ENCODE assay signal across 22 cellular contexts in genomic region chr11:68835328-68835727, GRCh38. TPM values are rescaled to one million over a fixed set of nuclear protein-coding genes. Genes with fewer than 3 reads are reported as not detected.
A peak's percentile ranks its signal among the peaks of the same experiment; 100 is the strongest.
DNase-seq lines count a peak whose midpoint lies in the region; ATAC-seq, FAIRE-seq and TF ChIP-seq lines count a peak whose summit lies in the region.
"Had no signal": no experiment of that assay in that cellular context is flagged by ENCODE, and none has a peak within 500 bp of the region (broad histone marks: within the 10 kb centered on the region; RNA-seq: fewer than 3 reads in every experiment).

No MANE protein-coding gene starts in this region.

- peaks cover 5% of the 10 kb centered on the region for H3K36me3 ChIP-seq in CD8-positive, alpha-beta memory T cell (ENCODE audit: insufficient read depth, low read length)
- H3K36me3 ChIP-seq in colonic mucosa (no peaks in the 10 kb centered on the region), muscle layer of colon (ENCODE audit: insufficient read depth, low read length) (peaks cover 10% of the 10 kb centered on the region), stomach smooth muscle (ENCODE audit: control insufficient read depth in 2 of 2, insufficient read depth in 2 of 2, low read length in 2 of 2) (peaks cover 3% of the 10 kb centered on the region in 2 donors)
- H3K36me3 ChIP-seq: ovary, tibial nerve had no signal

- H3K9ac ChIP-seq in colonic mucosa (ENCODE audit: low read depth in 2 of 2, low read length in 2 of 2), result peak overlapping the region in 1 of 2 donors; percentile 99
- H3K9ac ChIP-seq in muscle layer of colon (ENCODE audit: low read length), result no peak overlapping the region
- H3K9ac ChIP-seq in stomach smooth muscle (ENCODE audit: low read length in 2 of 2), result no peak overlapping the region

- H3K27ac ChIP-seq in CD8-positive, alpha-beta memory T cell (ENCODE audit: low read depth, low read length), result no peak overlapping the region
- H3K27ac ChIP-seq in colonic mucosa (peak overlapping the region; percentile 72), muscle layer of colon (ENCODE audit: low read depth, low read length) (peak overlapping the region; percentile 3), stomach smooth muscle (ENCODE audit: low read length) (peak overlapping the region; percentile 41)
- H3K27ac ChIP-seq: ovary had no signal

- CTCF ChIA-PET in CD8-positive, alpha-beta memory T cell (lab: Charles Lee), result interaction anchor here (1.6 kb wide), 1 partner anchor 20 kb away, joined by 3 read pairs; no protein-coding TSS in a partner anchor

- no peak overlapping the region for H3K4me3 Mint-ChIP-seq in CD8-positive, alpha-beta memory T cell
- H3K4me3 Mint-ChIP-seq: dendritic cell treated with granulocyte-macrophage colony-stimulating factor and Interleukin-4, amounts not matched to agents 40 ng/mL and 50 ng/mL, for 4 days; stimulated activated naive CD8-positive, alpha-beta T cell treated with anti-CD3 and anti-CD28 coated beads, Interleukin-15, Interleukin-2, amounts not matched to agents 100 ng/mL and 50 ng/mL, for 24 hours had no signal

- ATAC-seq in SK-N-SH treated with all-trans-retinoic acid at 6 μM for 48 hours, result no peak
- ATAC-seq: Panc1 had no signal

- intact Hi-C loops in colonic mucosa (cut with DNase I), result no loop called here

- no peak for FAIRE-seq in GM19239 (lab: Jason Lieb, UNC)
- FAIRE-seq: keratinocyte, TTC549 had no signal

- no peak overlapping the region for H3K4me3 ChIP-seq in CD8-positive, alpha-beta memory T cell (ENCODE audit: low read length)
- H3K4me3 ChIP-seq in colonic mucosa (no peak overlapping the region), muscle layer of colon (ENCODE audit: low read depth in 1 of 2, low read length in 2 of 2) (no peak overlapping the region), stomach smooth muscle (ENCODE audit: low read length in 2 of 2) (no peak overlapping the region)
- H3K4me3 ChIP-seq: ovary, tibial nerve had no signal

- POLR2A ChIA-PET in CD8-positive, alpha-beta memory T cell (lab: Charles Lee), result no interaction called here

- no peaks in the 10 kb centered on the region for H3K27me3 ChIP-seq in CD8-positive, alpha-beta memory T cell (ENCODE audit: insufficient read depth, low read length, poor library complexity, severe bottlenecking)
- H3K27me3 ChIP-seq in colonic mucosa (no peaks in the 10 kb centered on the region), muscle layer of colon (ENCODE audit: control insufficient read depth in 1 of 2, insufficient read depth in 2 of 2, low read length in 2 of 2) (no peaks in the 10 kb centered on the region), stomach smooth muscle (ENCODE audit: control insufficient read depth in 1 of 2, insufficient read depth in 2 of 2, low read length in 2 of 2) (no peaks in the 10 kb centered on the region)
- H3K27me3 ChIP-seq: ovary, tibial nerve had no signal

- peak overlapping the region; percentile 23 to 86 (median 69) for H3K27ac Mint-ChIP-seq in CD8-positive, alpha-beta memory T cell
- H3K27ac Mint-ChIP-seq: dendritic cell treated with granulocyte-macrophage colony-stimulating factor and Interleukin-4, amounts not matched to agents 40 ng/mL and 50 ng/mL, for 4 days; stimulated activated naive CD8-positive, alpha-beta T cell treated with anti-CD3 and anti-CD28 coated beads, Interleukin-15, Interleukin-2, amounts not matched to agents 100 ng/mL and 50 ng/mL, for 24 hours had no signal

- no peak for TF ChIP-seq CTCF in colonic mucosa (IDR thresholded peaks at IDR 0.05)

- H3K36me3 Mint-ChIP-seq in CD8-positive, alpha-beta memory T cell, result peaks cover 0 to 16% (median 6%) of the 10 kb centered on the region in 3 donors

- no peaks in the 10 kb centered on the region for H3K9me3 ChIP-seq in CD8-positive, alpha-beta memory T cell (ENCODE audit: low read length)
- H3K9me3 ChIP-seq in colonic mucosa (no peaks in the 10 kb centered on the region), muscle layer of colon (ENCODE audit: low read length) (no peaks in the 10 kb centered on the region), stomach smooth muscle (ENCODE audit: control insufficient read depth in 2 of 2, low read length in 2 of 2) (no peaks in the 10 kb centered on the region)
- H3K9me3 ChIP-seq: ovary, tibial nerve had no signal

- peaks cover 44 to 81% (median 64%) of the 10 kb centered on the region in 3 donors for H3K4me1 Mint-ChIP-seq in CD8-positive, alpha-beta memory T cell

- no peak for DNase-seq in CD8-positive, alpha-beta memory T cell
- DNase-seq in colonic mucosa (peak; percentile 59), GM19239 (ENCODE audit: insufficient read length, low spot score) (no peak), NCI-H226 (no peak)
- DNase-seq: activated gamma-delta T cell treated with Interleukin-2 at 50 U/mL for 16 hours; amniotic stem cell; DND-41; KG1; NCI-H1436 treated with DMSO at 0.1 percent for 48 hours; NCI-H2107; NCI-H510A treated with DMSO at 0.1 percent for 48 hours; NK-92 treated with Interleukin-12 subunit alpha and Interleukin-12 subunit beta, amount 100 ng/mL, for 24 hours; ovary had no signal

- no peaks in the 10 kb centered on the region for H3K27me3 Mint-ChIP-seq in CD8-positive, alpha-beta memory T cell
- H3K27me3 Mint-ChIP-seq: dendritic cell treated with granulocyte-macrophage colony-stimulating factor and Interleukin-4, amounts not matched to agents 40 ng/mL and 50 ng/mL, for 4 days; stimulated activated naive CD8-positive, alpha-beta T cell treated with anti-CD3 and anti-CD28 coated beads, Interleukin-15, Interleukin-2, amounts not matched to agents 100 ng/mL and 50 ng/mL, for 24 hours had no signal

- peaks cover 49% of the 10 kb centered on the region for H3K4me1 ChIP-seq in CD8-positive, alpha-beta memory T cell (ENCODE audit: insufficient read depth, low read length)
- H3K4me1 ChIP-seq in colonic mucosa (peaks cover 33% of the 10 kb centered on the region), muscle layer of colon (ENCODE audit: insufficient read depth, low read length) (peaks cover 87% of the 10 kb centered on the region), stomach smooth muscle (ENCODE audit: control insufficient read depth, insufficient read depth, low read length) (peaks cover 82% of the 10 kb centered on the region)

- H3K9me3 Mint-ChIP-seq in CD8-positive, alpha-beta memory T cell, result no peaks in the 10 kb centered on the region
- H3K9me3 Mint-ChIP-seq: dendritic cell treated with granulocyte-macrophage colony-stimulating factor and Interleukin-4, amounts not matched to agents 40 ng/mL and 50 ng/mL, for 4 days; stimulated activated naive CD8-positive, alpha-beta T cell treated with anti-CD3 and anti-CD28 coated beads, Interleukin-15, Interleukin-2, amounts not matched to agents 100 ng/mL and 50 ng/mL, for 24 hours had no signal

TF ChIP-seq in SK-N-SH treated with all-trans-retinoic acid at 6 μM for 48 hours, 23 proteins besides CTCF, POLR2A, EP300 and RAD21:
- TF ChIP-seq SNAI2 (CRISPR knock-in tag; IDR thresholded peaks at IDR 0.05) (no peak), PPARA (CRISPR knock-in tag; IDR thresholded peaks at IDR 0.05; ENCODE audit: borderline replicate concordance) (no peak), TCF4 (CRISPR knock-in tag; IDR thresholded peaks at IDR 0.05; ENCODE audit: borderline replicate concordance) (no peak), ESRRG (CRISPR knock-in tag; IDR thresholded peaks at IDR 0.05) (no peak), ZFP3 (CRISPR knock-in tag; IDR thresholded peaks at IDR 0.05) (no peak), ZNF70 (CRISPR knock-in tag; IDR thresholded peaks at IDR 0.05) (no peak), CREB5 (CRISPR knock-in tag; IDR thresholded peaks at IDR 0.05; ENCODE audit: low read depth) (no peak), PATZ1 (CRISPR knock-in tag; IDR thresholded peaks at IDR 0.05; ENCODE audit: borderline replicate concordance) (no peak), ZNF8 (CRISPR knock-in tag; IDR thresholded peaks at IDR 0.05) (no peak), CSDC2 (CRISPR knock-in tag; IDR thresholded peaks at IDR 0.05) (no peak), OSR1 (CRISPR knock-in tag; IDR thresholded peaks at IDR 0.05) (no peak), RARB (CRISPR knock-in tag; IDR thresholded peaks at IDR 0.05) (no peak)

RNA-seq across cellular contexts. Expression of gene CPT1A, which starts 6.4 kb away (rescaled TPM):
- 10 to 100 TPM; 25.6 to 27.4 TPM for total RNA-seq in CD8-positive, alpha-beta memory T cell
- polyA plus RNA-seq in CD8-positive, alpha-beta memory T cell, result 9.8 TPM
- 100 to 1,000 TPM; 197 to 213 TPM for total RNA-seq in colonic mucosa

Comparison
In these comparisons a context has a peak if more than half of its experiments do, and no peak if none do; other contexts are left out.
1. RNA of gene CPT1A, which starts 6.4 kb away (total RNA-seq): 197 to 213 TPM in colonic mucosa; 25.6 to 27.4 TPM in CD8-positive, alpha-beta memory T cell; every median in the first group is over 4 times any median in the second.